1 cellular context compared by ENCODE assay signal in the genomic region with DNA sequence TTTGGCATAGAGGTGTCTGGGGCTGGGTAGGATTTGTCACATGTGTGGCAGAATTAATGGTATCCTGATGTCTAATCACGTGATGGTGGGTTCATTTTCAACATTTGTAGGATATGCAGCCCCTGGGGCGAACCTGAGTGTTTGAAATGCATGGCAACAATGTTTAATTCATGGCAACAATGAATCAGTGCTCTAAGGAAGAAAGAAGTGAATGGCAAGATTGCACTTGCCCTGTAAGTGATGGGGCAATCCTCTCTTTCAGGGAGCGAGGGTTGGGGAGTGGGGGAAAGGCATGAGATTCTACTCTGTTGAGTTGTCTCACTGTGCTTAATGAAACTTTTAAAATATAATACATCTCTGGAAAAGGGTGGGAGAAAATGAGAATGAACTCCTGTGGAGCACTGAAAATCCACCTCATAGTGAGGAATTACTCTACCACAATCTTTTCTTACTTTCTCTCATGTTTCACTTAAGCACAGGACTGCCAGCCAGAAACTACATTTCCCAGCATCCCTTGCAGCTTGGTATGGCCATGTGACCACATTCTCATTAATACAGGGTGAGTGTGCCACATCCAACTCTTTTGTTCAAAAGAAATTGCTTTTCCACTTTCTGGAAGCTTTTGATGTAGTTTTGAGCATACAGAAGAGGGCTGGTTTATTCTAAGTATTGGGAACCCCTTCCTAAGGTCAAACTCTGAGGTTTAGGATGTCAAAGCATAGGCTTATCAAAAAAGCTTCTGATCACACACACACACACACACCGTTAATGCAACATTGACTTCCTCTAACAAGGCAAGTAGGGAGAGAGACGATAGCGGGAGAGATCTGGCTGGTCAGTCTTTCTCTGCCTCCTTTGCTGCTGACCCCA.
TF ChIP-seq lines count a peak whose summit lies in the region.

No MANE protein-coding gene starts in this region.

TF ChIP-seq in K562, 482 proteins besides CTCF, POLR2A, EP300 and RAD21 (continued from another document and continues in another):
- TF ChIP-seq TFE3 (CRISPR knock-in tag; IDR thresholded peaks at IDR 0.05) (peak; percentile 64), ZNF165 (CRISPR knock-in tag; IDR thresholded peaks at IDR 0.05; ENCODE audit: borderline replicate concordance) (no peak), NR2F6 (CRISPR knock-in tag; IDR thresholded peaks at IDR 0.05) (no peak), ZNF212 (CRISPR knock-in tag; IDR thresholded peaks at IDR 0.05) (no peak), GATA2 (CRISPR knock-in tag; IDR thresholded peaks at IDR 0.05) (no peak), POLR3G (IDR thresholded peaks at IDR 0.05; ENCODE audit: extremely low read depth, insufficient read length, insufficient replicate concordance) (no peak), SMAD2 (IDR thresholded peaks at IDR 0.05; ENCODE audit: low read depth, low read length) (no peak), SIX5 (IDR thresholded peaks at IDR 0.05; ENCODE audit: borderline replicate concordance in 1 of 2, insufficient read depth in 1 of 2, low read depth in 1 of 2, low read length in 2 of 2) (peak; percentile 62 to 64; a peak in 3 of 4 replicates), PHB (CRISPR knock-in tag; IDR thresholded peaks at IDR 0.05) (no peak), ZNF143 (CRISPR knock-in tag; IDR thresholded peaks at IDR 0.05) (peak; percentile 77), L3MBTL2 (IDR thresholded peaks at IDR 0.05) (no peak), CEBPZ (IDR thresholded peaks at IDR 0.05; ENCODE audit: borderline replicate concordance, low read depth, low read length) (no peak), ZNF175 (CRISPR knock-in tag; IDR thresholded peaks at IDR 0.05; ENCODE audit: low read depth) (no peak), MXI1 (IDR thresholded peaks at IDR 0.05; ENCODE audit: low read depth, low read length) (no peak), HDAC6 (IDR thresholded peaks at IDR 0.05; ENCODE audit: low read depth, low read length) (no peak), ZNF551 (CRISPR knock-in tag; IDR thresholded peaks at IDR 0.05) (no peak), USF2 (CRISPR knock-in tag; IDR thresholded peaks at IDR 0.05) (peak; percentile 93), SMARCE1 (IDR thresholded peaks at IDR 0.05) (no peak), REST (CRISPR knock-in tag; IDR thresholded peaks at IDR 0.05; ENCODE audit: low read depth) (no peak), ZNF780A (CRISPR knock-in tag; IDR thresholded peaks at IDR 0.05) (no peak), SRSF9 (IDR thresholded peaks at IDR 0.05; ENCODE audit: borderline replicate concordance, low read depth, low read length) (no peak)
- TF ChIP-seq, protein P1, sequence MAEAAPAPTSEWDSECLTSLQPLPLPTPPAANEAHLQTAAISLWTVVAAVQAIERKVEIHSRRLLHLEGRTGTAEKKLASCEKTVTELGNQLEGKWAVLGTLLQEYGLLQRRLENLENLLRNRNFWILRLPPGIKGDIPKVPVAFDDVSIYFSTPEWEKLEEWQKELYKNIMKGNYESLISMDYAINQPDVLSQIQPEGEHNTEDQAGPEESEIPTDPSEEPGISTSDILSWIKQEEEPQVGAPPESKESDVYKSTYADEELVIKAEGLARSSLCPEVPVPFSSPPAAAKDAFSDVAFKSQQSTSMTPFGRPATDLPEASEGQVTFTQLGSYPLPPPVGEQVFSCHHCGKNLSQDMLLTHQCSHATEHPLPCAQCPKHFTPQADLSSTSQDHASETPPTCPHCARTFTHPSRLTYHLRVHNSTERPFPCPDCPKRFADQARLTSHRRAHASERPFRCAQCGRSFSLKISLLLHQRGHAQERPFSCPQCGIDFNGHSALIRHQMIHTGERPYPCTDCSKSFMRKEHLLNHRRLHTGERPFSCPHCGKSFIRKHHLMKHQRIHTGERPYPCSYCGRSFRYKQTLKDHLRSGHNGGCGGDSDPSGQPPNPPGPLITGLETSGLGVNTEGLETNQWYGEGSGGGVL (CRISPR knock-in tag; IDR thresholded peaks at IDR 0.05) = no peak
- TF ChIP-seq, protein P2, sequence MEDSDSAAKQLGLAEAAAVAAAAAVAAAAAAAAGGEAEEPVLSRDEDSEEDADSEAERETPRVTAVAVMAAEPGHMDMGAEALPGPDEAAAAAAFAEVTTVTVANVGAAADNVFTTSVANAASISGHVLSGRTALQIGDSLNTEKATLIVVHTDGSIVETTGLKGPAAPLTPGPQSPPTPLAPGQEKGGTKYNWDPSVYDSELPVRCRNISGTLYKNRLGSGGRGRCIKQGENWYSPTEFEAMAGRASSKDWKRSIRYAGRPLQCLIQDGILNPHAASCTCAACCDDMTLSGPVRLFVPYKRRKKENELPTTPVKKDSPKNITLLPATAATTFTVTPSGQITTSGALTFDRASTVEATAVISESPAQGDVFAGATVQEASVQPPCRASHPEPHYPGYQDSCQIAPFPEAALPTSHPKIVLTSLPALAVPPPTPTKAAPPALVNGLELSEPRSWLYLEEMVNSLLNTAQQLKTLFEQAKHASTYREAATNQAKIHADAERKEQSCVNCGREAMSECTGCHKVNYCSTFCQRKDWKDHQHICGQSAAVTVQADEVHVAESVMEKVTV (CRISPR knock-in tag; IDR thresholded peaks at IDR 0.05) = no peak
- TF ChIP-seq, protein P3, sequence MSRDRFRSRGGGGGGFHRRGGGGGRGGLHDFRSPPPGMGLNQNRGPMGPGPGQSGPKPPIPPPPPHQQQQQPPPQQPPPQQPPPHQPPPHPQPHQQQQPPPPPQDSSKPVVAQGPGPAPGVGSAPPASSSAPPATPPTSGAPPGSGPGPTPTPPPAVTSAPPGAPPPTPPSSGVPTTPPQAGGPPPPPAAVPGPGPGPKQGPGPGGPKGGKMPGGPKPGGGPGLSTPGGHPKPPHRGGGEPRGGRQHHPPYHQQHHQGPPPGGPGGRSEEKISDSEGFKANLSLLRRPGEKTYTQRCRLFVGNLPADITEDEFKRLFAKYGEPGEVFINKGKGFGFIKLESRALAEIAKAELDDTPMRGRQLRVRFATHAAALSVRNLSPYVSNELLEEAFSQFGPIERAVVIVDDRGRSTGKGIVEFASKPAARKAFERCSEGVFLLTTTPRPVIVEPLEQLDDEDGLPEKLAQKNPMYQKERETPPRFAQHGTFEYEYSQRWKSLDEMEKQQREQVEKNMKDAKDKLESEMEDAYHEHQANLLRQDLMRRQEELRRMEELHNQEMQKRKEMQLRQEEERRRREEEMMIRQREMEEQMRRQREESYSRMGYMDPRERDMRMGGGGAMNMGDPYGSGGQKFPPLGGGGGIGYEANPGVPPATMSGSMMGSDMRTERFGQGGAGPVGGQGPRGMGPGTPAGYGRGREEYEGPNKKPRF (IDR thresholded peaks at IDR 0.05; ENCODE audit: low read depth, low read length) = no peak
